Comparison of ENCODE assay signal across 1 cellular context in the genomic region with DNA sequence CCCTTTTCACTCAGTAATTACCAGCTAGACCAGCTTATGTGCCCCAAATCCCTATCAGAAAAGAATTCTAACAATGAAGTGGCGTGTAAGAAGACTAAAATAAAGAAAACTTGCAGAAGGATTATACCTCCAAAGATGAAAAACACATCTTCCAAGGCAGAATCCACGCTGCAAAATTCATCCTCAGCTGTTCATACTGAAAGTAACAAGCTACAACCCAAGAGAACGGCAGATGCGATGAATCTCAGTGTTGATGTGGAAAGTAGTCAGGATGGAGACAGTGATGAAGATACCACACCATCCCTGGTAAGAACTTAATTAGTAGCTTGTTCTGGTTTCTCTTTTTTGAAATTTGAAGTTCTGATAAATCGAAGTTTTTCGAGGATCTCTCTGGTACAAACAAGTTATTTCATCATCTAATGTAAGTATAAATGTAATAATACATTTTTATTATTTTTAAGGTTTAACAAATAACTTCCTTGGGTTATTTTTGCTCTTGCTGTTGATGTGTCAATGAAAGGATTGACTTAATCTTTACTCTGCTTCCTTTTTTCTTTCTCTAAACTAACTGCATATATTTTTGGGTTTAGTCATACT.
TF ChIP-seq lines count a peak whose summit lies in the region.

No MANE protein-coding gene starts in this region.

TF ChIP-seq in GM23338, 12 proteins besides CTCF, POLR2A, EP300 and RAD21:
- TF ChIP-seq REST (IDR thresholded peaks at IDR 0.05; ENCODE audit: unreplicated experiment) (no peak), CREB1 (CRISPR knock-in tag; IDR thresholded peaks at IDR 0.05; ENCODE audit: low read depth) (no peak)
